Comparison of ENCODE assay signal across 10 cellular contexts in genomic region chr10:10869592-10869991, GRCh38.
DNase-seq lines count a peak whose midpoint lies in the region; ATAC-seq and TF ChIP-seq lines count a peak whose summit lies in the region.
"Had no signal": no experiment of that assay in that cellular context is flagged by ENCODE, and none has a peak within 500 bp of the region (broad histone marks: within the 10 kb centered on the region; RNA-seq: fewer than 3 reads in every experiment).

No MANE protein-coding gene starts in this region.

- H3K4me3 ChIP-seq in cardiac fibroblast (replicated peaks in 1 of 2; ENCODE audit: low read depth in 2 of 2, low read length in 2 of 2) (no peak overlapping the region), ovary (no peak overlapping the region)
- H3K4me3 ChIP-seq: breast epithelium had no signal

- TF ChIP-seq EP300 in ovary (IDR thresholded peaks at IDR 0.05) = no peak

- H3K9me3 ChIP-seq in ovary = no peaks in the 10 kb centered on the region
- H3K9me3 ChIP-seq: breast epithelium, Caco-2 had no signal

- ATAC-seq in GM21390 (IDR thresholded peaks at IDR 0.05; ENCODE audit: unreplicated experiment) (peak; percentile 87), HG03457 (IDR thresholded peaks at IDR 0.05; ENCODE audit: unreplicated experiment) (peak; percentile 70), SK-N-SH treated with all-trans-retinoic acid at 6 μM for 48 hours (no peak)

- H3K27me3 ChIP-seq in ovary = no peaks in the 10 kb centered on the region
- H3K27me3 ChIP-seq: breast epithelium had no signal

- no peak for TF ChIP-seq POLR2A in ovary (IDR thresholded peaks at IDR 0.05)

- TF ChIP-seq CTCF in GM13976 (IDR thresholded peaks at IDR 0.05; ENCODE audit: borderline replicate concordance, control extremely low read depth, extremely low read depth, insufficient read depth, missing control alignments) (no peak), cardiac fibroblast (IDR thresholded peaks at IDR 0.05; ENCODE audit: low read depth, low read length) (no peak), ovary (IDR thresholded peaks at IDR 0.05) (no peak)

- in situ Hi-C loops in GM13976 (cut with MboI; ENCODE audit: low sequenced_read_pairs, unreplicated experiment) (no loop called here), ACHN (cut with HindIII; ENCODE audit: low pct_ligation_motif_present, low pct_unique_long_range_greater_than_20kb, low sequenced_read_pairs) (no loop called here)

- H3K36me3 ChIP-seq in ovary = no peaks in the 10 kb centered on the region
- H3K36me3 ChIP-seq: breast epithelium had no signal

- no peak overlapping the region for H3K27ac ChIP-seq in ovary

- DNase-seq in GM13976 (ENCODE audit: low spot score) (peak; percentile 47), cardiac fibroblast (ENCODE audit: low read depth in 2 of 2) (peak; percentile 63), C1 segment of cervical spinal cord (lab: John Stamatoyannopoulos, UW) (no peak), ovary (no peak), ACHN (no peak)
- DNase-seq: Caco-2 had no signal

- intact Hi-C loops in ovary (cut with DNase I) = no loop called here

- H3K4me1 ChIP-seq in ovary (ENCODE audit: insufficient read depth) = peaks cover 4% of the 10 kb centered on the region
- H3K4me1 ChIP-seq: breast epithelium, Caco-2 had no signal

- 90 to 94% (median 93%) methylated on average over 4 of the region's 4 CpGs for whole genome bisulfite sequencing in ovary, 3 donors

TF ChIP-seq in SK-N-SH treated with all-trans-retinoic acid at 6 μM for 48 hours, 23 proteins besides CTCF, POLR2A, EP300 and RAD21:
- TF ChIP-seq ISL1 (CRISPR knock-in tag; IDR thresholded peaks at IDR 0.05) = no peak
- TF ChIP-seq ZNF8 (CRISPR knock-in tag; IDR thresholded peaks at IDR 0.05) = no peak
- no peak for TF ChIP-seq PATZ1 (CRISPR knock-in tag; IDR thresholded peaks at IDR 0.05; ENCODE audit: borderline replicate concordance)
- TF ChIP-seq ZFP30 (CRISPR knock-in tag; IDR thresholded peaks at IDR 0.05) = no peak
- TF ChIP-seq GLIS3 (CRISPR knock-in tag; IDR thresholded peaks at IDR 0.05) = no peak
- no peak for TF ChIP-seq OSR1 (CRISPR knock-in tag; IDR thresholded peaks at IDR 0.05)
- no peak for TF ChIP-seq CREB5 (CRISPR knock-in tag; IDR thresholded peaks at IDR 0.05; ENCODE audit: low read depth)
- no peak for TF ChIP-seq ARNTL (CRISPR knock-in tag; IDR thresholded peaks at IDR 0.05; ENCODE audit: borderline replicate concordance, low read depth)
- TF ChIP-seq ZNF565 (CRISPR knock-in tag; conservative IDR thresholded peaks at IDR 0.05; ENCODE audit: low read depth) = no peak
- TF ChIP-seq ESRRG (CRISPR knock-in tag; IDR thresholded peaks at IDR 0.05) = no peak
- no peak for TF ChIP-seq ZC3H10 (CRISPR knock-in tag; IDR thresholded peaks at IDR 0.05)
- TF ChIP-seq TCF4 (CRISPR knock-in tag; IDR thresholded peaks at IDR 0.05; ENCODE audit: borderline replicate concordance) = no peak
- no peak for TF ChIP-seq ZNF70 (CRISPR knock-in tag; IDR thresholded peaks at IDR 0.05)

Comparison
In these comparisons a context has a peak if more than half of its experiments do, and no peak if none do; other contexts are left out.
1. DNase-seq: peak in GM13976 (single experiment) and cardiac fibroblast (2 of 2); none in C1 segment of cervical spinal cord (0 of 14), ovary (0 of 5) and ACHN (single experiment).